In genomic region chr6:26576929-26577719, GRCh38 we compare ENCODE assay signal across 8 cellular contexts. TPM values are rescaled to one million over a fixed set of nuclear protein-coding genes. Genes with fewer than 3 reads are reported as not detected.
DNase-seq lines count a peak whose midpoint lies in the region; TF ChIP-seq lines count a peak whose summit lies in the region.

No MANE protein-coding gene starts in this region.

- POLR2A ChIA-PET in RWPE1 (lab: Yijun Ruan, JAX; ENCODE audit: low non-redundant PET): no interaction called here

- H3K27ac ChIP-seq in RWPE1: no peak overlapping the region

- peaks cover 17 to 27% (median 27%) of the 10 kb centered on the region in 3 donors for H3K27me3 Mint-ChIP-seq in immature natural killer cell (ENCODE audit: low read depth in 3 of 3)

- CTCF ChIA-PET in RWPE1 (lab: Yijun Ruan, JAX): interaction anchor here (0.6 to 1.5 kb wide), 4 partner anchors 9 to 736 kb away, joined by 3 to 17 read pairs (median 4); no protein-coding TSS in a partner anchor

- in situ Hi-C loops in astrocyte of the spinal cord (cut with HindIII; ENCODE audit: low sequenced_read_pairs): no loop called here

- TF ChIP-seq CTCF in astrocyte of the spinal cord (IDR thresholded peaks at IDR 0.05; ENCODE audit: low read depth, low read length) (no peak), RWPE1 (conservative IDR thresholded peaks at IDR 0.05; ENCODE audit: low read depth) (no peak)

- H3K27ac Mint-ChIP-seq in immature natural killer cell: peak overlapping the region in 4 of 6 donors; percentile 29 to 87 (median 72)

- peak; percentile 12 to 58 for DNase-seq in NCI-H524 (lab: John Stamatoyannopoulos, UW)
- no peak for DNase-seq in NCI-H524 treated with DMSO at 0.1 percent for 48 hours (lab: John Stamatoyannopoulos, UW)
- DNase-seq in SW480 (ENCODE audit: low spot score): peak; percentile 46
- peak; percentile 79 for DNase-seq in astrocyte of the spinal cord (ENCODE audit: low read depth, low spot score)
- peak; percentile 38 to 60 (median 49) for DNase-seq in immature natural killer cell
- DNase-seq in stimulated activated CD4-positive, alpha-beta T cell treated with anti-CD3 and anti-CD28 coated beads, Interleukin-2, amount 100 ng/mL, for 4 hours (ENCODE audit: low read depth): peak; percentile 61
- DNase-seq in RWPE1 (ENCODE audit: low spot score): no peak
- no peak for DNase-seq in NCI-H1092 treated with DMSO at 0.1 percent for 48 hours (lab: John Stamatoyannopoulos, UW)

- peaks cover 18 to 35% of the 10 kb centered on the region in 2 donors for H3K4me1 Mint-ChIP-seq in immature natural killer cell

- peak overlapping the region; percentile 48 to 89 (median 85) for H3K4me3 Mint-ChIP-seq in immature natural killer cell

- peak overlapping the region; percentile 56 for H3K4me3 ChIP-seq in astrocyte of the spinal cord (ENCODE audit: low read depth, low read length)

- H3K36me3 Mint-ChIP-seq in immature natural killer cell: no peaks in the 10 kb centered on the region

- peaks cover 4 to 11% (median 5%) of the 10 kb centered on the region in 6 donors for H3K9me3 Mint-ChIP-seq in immature natural killer cell

RNA-seq across cellular contexts. Expression of gene ABT1, which starts 19.6 kb away (rescaled TPM):
- polyA plus RNA-seq in immature natural killer cell: 10 to 100 TPM; 44.5 to 81.1 (median 63.6) TPM

RNA-seq across cellular contexts. Expression of gene HMGN4, which starts 39.0 kb away (rescaled TPM):
- polyA plus RNA-seq in immature natural killer cell: 100 to 1,000 TPM; 140 to 232 (median 209) TPM

Comparison
In these comparisons a context has a peak if more than half of its experiments do, and no peak if none do; other contexts are left out.
1. DNase-seq: peak in NCI-H524 (2 of 2), SW480 (single experiment), astrocyte of the spinal cord (single experiment), immature natural killer cell (3 of 3) and stimulated activated CD4-positive, alpha-beta T cell treated with anti-CD3 and anti-CD28 coated beads, Interleukin-2, amount 100 ng/mL, for 4 hours (single experiment); none in NCI-H524 treated with DMSO at 0.1 percent for 48 hours (single experiment), RWPE1 (single experiment) and NCI-H1092 treated with DMSO at 0.1 percent for 48 hours (single experiment).